Comparison of ENCODE assay signal across 1 cellular context in genomic region chr1:40692429-40692905, GRCh38.
A peak's percentile ranks its signal among the peaks of the same experiment; 100 is the strongest.
TF ChIP-seq lines count a peak whose summit lies in the region.

No MANE protein-coding gene starts in this region.

TF ChIP-seq in HepG2, 621 proteins besides CTCF, POLR2A, EP300 and RAD21 (continued from another document and continues in another):
- no peak for TF ChIP-seq NFAT5 (CRISPR knock-in tag; IDR thresholded peaks at IDR 0.05)
- no peak for TF ChIP-seq ZNF761 (CRISPR knock-in tag; conservative IDR thresholded peaks at IDR 0.05)
- TF ChIP-seq ATF6 (CRISPR knock-in tag; conservative IDR thresholded peaks at IDR 0.05) = no peak
- peak; percentile 9; the same call in 1 of the 2 replicates for TF ChIP-seq ZSCAN25 (CRISPR knock-in tag; IDR thresholded peaks at IDR 0.05)
- TF ChIP-seq ZNF792 (CRISPR knock-in tag; IDR thresholded peaks at IDR 0.05) = peak; percentile 48; the same call in 1 of the 2 replicates
- TF ChIP-seq DR1 (CRISPR knock-in tag; IDR thresholded peaks at IDR 0.05) = no peak
- TF ChIP-seq GATAD2A (CRISPR knock-in tag; IDR thresholded peaks at IDR 0.05) = 0 out of 2 replicates have a peak, but pooled peaks have one; percentile 7
- TF ChIP-seq RARA (CRISPR knock-in tag; IDR thresholded peaks at IDR 0.05) = no peak; the same call in 1 of the 2 replicates
- TF ChIP-seq E2F2 (CRISPR knock-in tag; IDR thresholded peaks at IDR 0.05; ENCODE audit: borderline replicate concordance) = no peak
- no peak for TF ChIP-seq ZNF383 (CRISPR knock-in tag; IDR thresholded peaks at IDR 0.05; ENCODE audit: borderline replicate concordance)
- TF ChIP-seq ONECUT2 (CRISPR knock-in tag; IDR thresholded peaks at IDR 0.05) = no peak
- TF ChIP-seq ZNF513 (CRISPR knock-in tag; conservative IDR thresholded peaks at IDR 0.05) = no peak
- no peak for TF ChIP-seq JUN (CRISPR knock-in tag; IDR thresholded peaks at IDR 0.05)
- TF ChIP-seq ASH2L (IDR thresholded peaks at IDR 0.05; ENCODE audit: insufficient read length, low read depth, low read length) = no peak
- no peak for TF ChIP-seq KAT2B (IDR thresholded peaks at IDR 0.05; ENCODE audit: borderline replicate concordance, low read depth, low read length)
- TF ChIP-seq REPIN1 (CRISPR knock-in tag; IDR thresholded peaks at IDR 0.05; ENCODE audit: borderline replicate concordance, low read depth) = no peak
- TF ChIP-seq SMYD3 (CRISPR knock-in tag; IDR thresholded peaks at IDR 0.05) = peak; percentile 58; the same call in 1 of the 2 replicates
- TF ChIP-seq TBP (CRISPR knock-in tag; IDR thresholded peaks at IDR 0.05) = no peak
- TF ChIP-seq SP2 (CRISPR knock-in tag; IDR thresholded peaks at IDR 0.05) = no peak
- no peak for TF ChIP-seq ZNF136 (CRISPR knock-in tag; IDR thresholded peaks at IDR 0.05; ENCODE audit: low read depth)
- no peak for TF ChIP-seq THAP8 (CRISPR knock-in tag; IDR thresholded peaks at IDR 0.05; ENCODE audit: borderline replicate concordance)
- TF ChIP-seq ZNF318 (CRISPR knock-in tag; IDR thresholded peaks at IDR 0.05) = no peak
- TF ChIP-seq HMG20A (CRISPR knock-in tag; IDR thresholded peaks at IDR 0.05; ENCODE audit: borderline replicate concordance) = no peak
- TF ChIP-seq ZNF83 (CRISPR knock-in tag; IDR thresholded peaks at IDR 0.05; ENCODE audit: borderline replicate concordance) = no peak
- TF ChIP-seq ZNF205 (CRISPR knock-in tag; IDR thresholded peaks at IDR 0.05) = no peak
- peak; percentile 37; the same call in 1 of the 2 replicates for TF ChIP-seq ZFY (CRISPR knock-in tag; IDR thresholded peaks at IDR 0.05)
- no peak for TF ChIP-seq ATF7 (IDR thresholded peaks at IDR 0.05)
- no peak for TF ChIP-seq ATF7 (CRISPR knock-in tag; IDR thresholded peaks at IDR 0.05)
- TF ChIP-seq E2F5 (CRISPR knock-in tag; conservative IDR thresholded peaks at IDR 0.05) = no peak
